ENCODE assay signal across 9 cellular contexts in the genomic region with DNA sequence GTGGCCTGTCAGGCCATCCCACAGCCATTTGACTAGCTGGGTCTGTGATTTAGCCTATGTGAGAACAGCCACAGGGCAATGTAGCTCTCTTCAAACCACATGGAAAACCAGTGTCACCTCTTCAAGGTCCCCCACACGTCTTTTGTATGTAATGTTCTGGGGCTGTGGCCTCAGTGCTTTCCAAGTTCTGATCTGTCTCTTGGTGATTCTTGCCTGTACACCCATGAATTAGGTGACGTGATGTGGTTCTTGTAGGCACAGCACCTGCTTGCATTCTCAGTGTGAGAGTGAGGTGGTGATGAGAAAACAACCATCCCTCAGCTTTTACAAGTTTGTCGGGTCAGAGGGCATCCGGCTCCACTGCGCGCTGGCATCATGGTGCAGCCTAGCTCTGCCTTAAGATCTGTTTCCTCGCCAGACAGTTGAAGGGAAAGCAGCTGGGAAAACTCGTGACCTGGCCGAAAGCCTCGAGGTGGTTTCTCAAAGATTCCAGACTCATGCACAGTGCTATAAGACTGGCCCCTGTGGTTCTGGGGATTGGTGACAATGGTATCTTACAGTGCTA.
DNase-seq lines count a peak whose midpoint lies in the region; FAIRE-seq and TF ChIP-seq lines count a peak whose summit lies in the region.
"Had no signal": no experiment of that assay in that cellular context is flagged by ENCODE, and none has a peak within 500 bp of the region (broad histone marks: within the 10 kb centered on the region; RNA-seq: fewer than 3 reads in every experiment).

No MANE protein-coding gene starts in this region.

- peak overlapping the region; percentile 77 to 86 for H3K27ac ChIP-seq in ascending aorta
- peak overlapping the region; percentile 58 to 76 for H3K27ac ChIP-seq in kidney (ENCODE audit: low read depth in 2 of 2, low read length in 2 of 2)

- peak overlapping the region in 1 of 2 donors; percentile 15 for H3K9ac ChIP-seq in kidney (ENCODE audit: low read length in 2 of 2)

- intact Hi-C loops in ascending aorta (cut with DNase I): loop anchor here (5.0 kb wide), 1 partner anchor 47 kb away; no protein-coding TSS in a partner anchor
- intact Hi-C loops in kidney (cut with DNase I): no loop called here

- H3K4me1 ChIP-seq in ascending aorta: peaks cover 24 to 68% of the 10 kb centered on the region in 2 donors
- peaks cover 35 to 48% of the 10 kb centered on the region in 2 donors for H3K4me1 ChIP-seq in kidney (ENCODE audit: control insufficient read depth in 1 of 2, insufficient read depth in 1 of 2, low read depth in 1 of 2, low read length in 2 of 2)

- DNase-seq in GM04503 (ENCODE audit: low read depth) (peak; percentile 85), ascending aorta (ENCODE audit: low spot score in 2 of 2) (peak; percentile 48 to 83), kidney (peak; percentile 87), islet precursor cell (no peak), SKM-1 treated with dmso at 0.1 percent for 144 hours (lab: John Stamatoyannopoulos, UW; ENCODE audit: unreplicated experiment) (no peak), NCI-H1436 treated with DMSO at 0.1 percent for 48 hours (lab: John Stamatoyannopoulos, UW) (no peak)
- peak; percentile 28 for DNase-seq in stimulated activated CD8-positive, alpha-beta memory T cell treated with anti-CD3 and anti-CD28 coated beads, Interleukin-4, amount 100 ng/mL, for 48 hours
- no peak for DNase-seq in stimulated activated CD4-positive, alpha-beta T cell treated with anti-CD3 and anti-CD28 coated beads, Interleukin-12 subunit alpha, Interleukin-12 subunit beta, amount 100 ng/mL, for 4 hours
- DNase-seq: NCI-H748 treated with DMSO at 0.1 percent for 48 hours had no signal

- H3K4me3 ChIP-seq in ascending aorta (no peak overlapping the region), kidney (ENCODE audit: low read length in 2 of 2) (no peak overlapping the region)

- no peaks in the 10 kb centered on the region for H3K27me3 ChIP-seq in ascending aorta

- H3K36me3 ChIP-seq in ascending aorta (no peaks in the 10 kb centered on the region), kidney (ENCODE audit: control insufficient read depth in 1 of 2, insufficient read depth in 2 of 2, low read length in 2 of 2) (peaks cover 0 to 4% of the 10 kb centered on the region in 2 donors)

- TF ChIP-seq CTCF in ascending aorta (IDR thresholded peaks at IDR 0.05) (no peak), kidney (IDR thresholded peaks at IDR 0.05; ENCODE audit: borderline replicate concordance, extremely low read depth, insufficient read depth) (no peak)

- H3K9me3 ChIP-seq in ascending aorta: peaks cover 0 to 8% of the 10 kb centered on the region in 2 donors
- peaks cover 0 to 4% of the 10 kb centered on the region in 2 donors for H3K9me3 ChIP-seq in kidney (ENCODE audit: control insufficient read depth in 1 of 2, low read length in 2 of 2)

- no peak for FAIRE-seq in kidney (lab: Jason Lieb, UNC)

Comparison
In these comparisons a context has a peak if more than half of its experiments do, and no peak if none do; other contexts are left out.
1. DNase-seq: peak in GM04503 (single experiment), ascending aorta (2 of 2), kidney (single experiment) and stimulated activated CD8-positive, alpha-beta memory T cell treated with anti-CD3 and anti-CD28 coated beads, Interleukin-4, amount 100 ng/mL, for 48 hours (single experiment); none in islet precursor cell (single experiment), SKM-1 treated with dmso at 0.1 percent for 144 hours (single experiment), stimulated activated CD4-positive, alpha-beta T cell treated with anti-CD3 and anti-CD28 coated beads, Interleukin-12 subunit alpha, Interleukin-12 subunit beta, amount 100 ng/mL, for 4 hours (single experiment) and NCI-H1436 treated with DMSO at 0.1 percent for 48 hours (single experiment).